ENCODE assay signal across 9 cellular contexts in genomic region chrX:36985409-36985808, GRCh38. TPM values are rescaled to one million over a fixed set of nuclear protein-coding genes. Genes with fewer than 3 reads are reported as not detected.
A peak's percentile ranks its signal among the peaks of the same experiment; 100 is the strongest.
DNase-seq lines count a peak whose midpoint lies in the region; ATAC-seq and TF ChIP-seq lines count a peak whose summit lies in the region.
"Not testable (repeated sequence)": the region's sequence is repeated elsewhere in the genome, so short reads cannot be mapped to it uniquely, and the experiment has no call there.
"Had no signal": no experiment of that assay in that cellular context is flagged by ENCODE, and none has a peak within 500 bp of the region (broad histone marks: within the 10 kb centered on the region; RNA-seq: fewer than 3 reads in every experiment).

No MANE protein-coding gene starts in this region.

- DNase-seq in COR-L47 (lab: John Stamatoyannopoulos, UW) (peak; percentile 14), MV-4-11 (lab: John Stamatoyannopoulos, UW) (peak; percentile 39), SW480 (ENCODE audit: low spot score) (peak; percentile 31), endothelial cell (ENCODE audit: low spot score) (peak; percentile 28), iPS-NIHi11 (ENCODE audit: low spot score) (peak; percentile 4)
- DNase-seq in activated naive CD8-positive, alpha-beta T cell treated with anti-CD3 and anti-CD28 coated beads, Interleukin-2, amount 10 ng/mL, durations not matched to agents 7 days and 5 days; natural killer cell treated with Interleukin-12 subunit alpha and Interleukin-12 subunit beta and Interleukin-15 and Interleukin-18, amount 100 ng/mL, for 72 hours (ENCODE audit: low spot score): not testable (repeated sequence)

- not testable (repeated sequence) for H3K36me3 Mint-ChIP-seq in activated naive CD8-positive, alpha-beta T cell treated with anti-CD3 and anti-CD28 coated beads, Interleukin-2, amount 10 ng/mL, durations not matched to agents 7 days and 5 days; endothelial cell (ENCODE audit: low read depth, unreplicated experiment); natural killer cell treated with Interleukin-12 subunit alpha and Interleukin-12 subunit beta and Interleukin-15 and Interleukin-18, amount 100 ng/mL, for 72 hours; stimulated activated memory B cell treated with anti-CD40 and anti-IgM and Interleukin-4, amounts not matched to agents 10 μg/mL and 1 μg/mL and 100 μg/mL, for 72 hours

- not testable (repeated sequence) for H3K4me1 Mint-ChIP-seq in activated naive CD8-positive, alpha-beta T cell treated with anti-CD3 and anti-CD28 coated beads, Interleukin-2, amount 10 ng/mL, durations not matched to agents 7 days and 5 days; endothelial cell (ENCODE audit: unreplicated experiment); natural killer cell treated with Interleukin-12 subunit alpha and Interleukin-12 subunit beta and Interleukin-15 and Interleukin-18, amount 100 ng/mL, for 72 hours (ENCODE audit: low read depth in 2 of 2); stimulated activated memory B cell treated with anti-CD40 and anti-IgM and Interleukin-4, amounts not matched to agents 10 μg/mL and 1 μg/mL and 100 μg/mL, for 72 hours

- not testable (repeated sequence) for ATAC-seq in activated naive CD8-positive, alpha-beta T cell treated with anti-CD3 and anti-CD28 coated beads, Interleukin-2, amount 10 ng/mL, durations not matched to agents 7 days and 5 days (ENCODE audit: low read depth); stimulated activated memory B cell treated with anti-CD40 and anti-IgM and Interleukin-4, amounts not matched to agents 10 μg/mL and 1 μg/mL and 100 μg/mL, for 72 hours
- ATAC-seq in natural killer cell treated with Interleukin-12 subunit alpha and Interleukin-12 subunit beta and Interleukin-15 and Interleukin-18, amount 100 ng/mL, for 72 hours = peak; percentile 76 to 85

- H3K4me3 Mint-ChIP-seq in activated naive CD8-positive, alpha-beta T cell treated with anti-CD3 and anti-CD28 coated beads, Interleukin-2, amount 10 ng/mL, durations not matched to agents 7 days and 5 days = peak overlapping the region; percentile 20
- H3K4me3 Mint-ChIP-seq in endothelial cell (ENCODE audit: unreplicated experiment) = peak overlapping the region; percentile 97
- H3K4me3 Mint-ChIP-seq in natural killer cell treated with Interleukin-12 subunit alpha and Interleukin-12 subunit beta and Interleukin-15 and Interleukin-18, amount 100 ng/mL, for 72 hours = not testable (repeated sequence)
- peak overlapping the region; percentile 25 for H3K4me3 Mint-ChIP-seq in stimulated activated memory B cell treated with anti-CD40 and anti-IgM and Interleukin-4, amounts not matched to agents 10 μg/mL and 1 μg/mL and 100 μg/mL, for 72 hours

- not testable (repeated sequence) for H3K27me3 Mint-ChIP-seq in activated naive CD8-positive, alpha-beta T cell treated with anti-CD3 and anti-CD28 coated beads, Interleukin-2, amount 10 ng/mL, durations not matched to agents 7 days and 5 days; endothelial cell (ENCODE audit: unreplicated experiment); stimulated activated memory B cell treated with anti-CD40 and anti-IgM and Interleukin-4, amounts not matched to agents 10 μg/mL and 1 μg/mL and 100 μg/mL, for 72 hours
- peaks cover 9 to 12% of the 10 kb centered on the region in 2 donors for H3K27me3 Mint-ChIP-seq in natural killer cell treated with Interleukin-12 subunit alpha and Interleukin-12 subunit beta and Interleukin-15 and Interleukin-18, amount 100 ng/mL, for 72 hours

- not testable (repeated sequence) for TF ChIP-seq CTCF in endothelial cell (IDR thresholded peaks at IDR 0.05; ENCODE audit: unreplicated experiment)

- H3K9me3 Mint-ChIP-seq in activated naive CD8-positive, alpha-beta T cell treated with anti-CD3 and anti-CD28 coated beads, Interleukin-2, amount 10 ng/mL, durations not matched to agents 7 days and 5 days; endothelial cell (ENCODE audit: unreplicated experiment); natural killer cell treated with Interleukin-12 subunit alpha and Interleukin-12 subunit beta and Interleukin-15 and Interleukin-18, amount 100 ng/mL, for 72 hours; stimulated activated memory B cell treated with anti-CD40 and anti-IgM and Interleukin-4, amounts not matched to agents 10 μg/mL and 1 μg/mL and 100 μg/mL, for 72 hours: not testable (repeated sequence)

- peak overlapping the region; percentile 70 for H3K27ac Mint-ChIP-seq in activated naive CD8-positive, alpha-beta T cell treated with anti-CD3 and anti-CD28 coated beads, Interleukin-2, amount 10 ng/mL, durations not matched to agents 7 days and 5 days
- H3K27ac Mint-ChIP-seq in endothelial cell (ENCODE audit: unreplicated experiment) = peak overlapping the region; percentile 79
- H3K27ac Mint-ChIP-seq in natural killer cell treated with Interleukin-12 subunit alpha and Interleukin-12 subunit beta and Interleukin-15 and Interleukin-18, amount 100 ng/mL, for 72 hours; stimulated activated memory B cell treated with anti-CD40 and anti-IgM and Interleukin-4, amounts not matched to agents 10 μg/mL and 1 μg/mL and 100 μg/mL, for 72 hours: not testable (repeated sequence)

- POLR2A ChIA-PET in activated naive CD8-positive, alpha-beta T cell treated with anti-CD3 and anti-CD28 coated beads, Interleukin-2, amount 10 ng/mL, durations not matched to agents 7 days and 5 days (lab: Charles Lee) = not testable (repeated sequence)

RNA-seq across cellular contexts. Expression of gene FAM47C, which starts 22.8 kb away (rescaled TPM):
- total RNA-seq in activated naive CD8-positive, alpha-beta T cell treated with anti-CD3 and anti-CD28 coated beads, Interleukin-2, amount 10 ng/mL, durations not matched to agents 7 days and 5 days = not detected
- total RNA-seq in endothelial cell (ENCODE audit: unreplicated experiment) = 0.18 TPM
- not detected for total RNA-seq in natural killer cell treated with Interleukin-12 subunit alpha and Interleukin-12 subunit beta and Interleukin-15 and Interleukin-18, amount 100 ng/mL, for 72 hours
- total RNA-seq: OCI-LY7 had no signal
